ENCODE assay signal across 12 cellular contexts in the genomic region with DNA sequence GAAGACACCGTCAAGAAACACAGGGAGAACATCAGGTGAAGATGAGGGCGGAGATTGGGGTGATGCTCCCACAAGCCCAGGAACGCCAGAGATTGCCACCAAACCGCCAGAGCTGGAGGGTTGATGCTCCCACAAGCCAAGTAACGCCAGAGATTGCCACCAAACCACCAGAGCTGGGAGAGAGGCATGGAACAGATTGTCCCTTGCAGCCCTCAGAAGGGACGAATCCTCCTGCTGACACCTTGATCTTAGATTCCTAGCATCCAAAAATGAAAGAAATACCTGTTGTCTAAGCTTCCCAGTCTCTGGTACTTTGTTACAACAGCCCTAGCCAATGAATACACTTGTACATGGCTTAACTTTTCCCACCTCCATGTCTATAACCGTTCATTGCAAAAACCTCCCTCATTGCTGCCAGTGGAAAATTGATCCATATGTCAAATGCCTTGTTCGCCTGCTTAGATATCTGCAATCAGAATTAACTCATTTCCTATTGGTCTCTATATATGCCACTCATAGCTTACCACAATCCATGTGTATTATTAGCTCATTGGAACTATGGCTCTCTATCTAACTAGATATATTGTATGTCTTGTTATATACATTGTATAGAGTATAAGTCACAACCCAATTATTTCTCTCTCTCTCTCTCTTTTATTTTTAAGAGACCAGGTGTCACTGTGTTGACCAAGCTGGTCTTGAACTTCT.
DNase-seq lines count a peak whose midpoint lies in the region; ATAC-seq, FAIRE-seq and TF ChIP-seq lines count a peak whose summit lies in the region.
"Had no signal": no experiment of that assay in that cellular context is flagged by ENCODE, and none has a peak within 500 bp of the region (broad histone marks: within the 10 kb centered on the region; RNA-seq: fewer than 3 reads in every experiment).

No MANE protein-coding gene starts in this region.

- TF ChIP-seq POLR2A in GM12878 (IDR thresholded peaks at IDR 0.05; ENCODE audit: low read depth, low read length): no peak

- no peaks in the 10 kb centered on the region for H3K27me3 Mint-ChIP-seq in CD4-positive, alpha-beta memory T cell
- H3K27me3 Mint-ChIP-seq in natural killer cell (ENCODE audit: low read depth in 2 of 2): no peaks in the 10 kb centered on the region

- TF ChIP-seq EP300 in GM12878 (IDR thresholded peaks at IDR 0.05; ENCODE audit: borderline replicate concordance in 1 of 2, control insufficient read depth in 1 of 2, low read depth in 2 of 2, low read length in 2 of 2): no peak

- H3K4me1 Mint-ChIP-seq in CD4-positive, alpha-beta memory T cell: peaks cover 21 to 60% (median 46%) of the 10 kb centered on the region in 4 donors
- H3K4me1 Mint-ChIP-seq in natural killer cell: peaks cover 64 to 66% of the 10 kb centered on the region in 2 donors

- H3K27ac ChIP-seq in CD4-positive, alpha-beta memory T cell (ENCODE audit: low read depth, low read length): peak overlapping the region; percentile 32
- peak overlapping the region; percentile 77 for H3K27ac ChIP-seq in GM12878 (ENCODE audit: control insufficient read depth, insufficient read depth)
- H3K27ac ChIP-seq: cardiac muscle cell had no signal

- H4K20me1 ChIP-seq in GM12878 (ENCODE audit: control insufficient read depth, insufficient read depth): no peaks in the 10 kb centered on the region

- H3K4me2 ChIP-seq in GM12878 (ENCODE audit: control insufficient read depth, insufficient read depth): peak overlapping the region; percentile 23

- TSS peak; percentile 87 for BruUV-seq in GM12878 (replicated peaks; lab: Mats Ljungman, UMichigan)

- no peaks in the 10 kb centered on the region for H3K36me3 ChIP-seq in CD4-positive, alpha-beta memory T cell (ENCODE audit: insufficient read depth, low read length)
- no peaks in the 10 kb centered on the region for H3K36me3 ChIP-seq in GM12878 (ENCODE audit: control insufficient read depth in 2 of 2, insufficient read depth in 2 of 2, low read length in 1 of 2)
- H3K36me3 ChIP-seq: cardiac muscle cell had no signal

- SMC1A ChIA-PET in GM12878 (lab: Charles Lee; ENCODE audit: uncharacterized antibody, unreplicated experiment): interaction anchor here (0.9 to 1.9 kb wide), 10 partner anchors 9 to 597 kb away, joined by 3 to 9 read pairs (median 4); no protein-coding TSS in a partner anchor

- H3K9me3 Mint-ChIP-seq in CD4-positive, alpha-beta memory T cell: peaks cover 5 to 8% (median 6%) of the 10 kb centered on the region in 8 donors
- H3K9me3 Mint-ChIP-seq in natural killer cell: peaks cover 0 to 2% of the 10 kb centered on the region in 2 donors

- H2AFZ ChIP-seq in GM12878 (ENCODE audit: control insufficient read depth, low read depth, low read length): 0 out of 2 replicates have a peak overlapping the region, but pooled peaks have one; percentile 53

- FAIRE-seq in GM12878 (lab: Jason Lieb, UNC): no peak
- FAIRE-seq: D721Med had no signal

- H3K36me3 Mint-ChIP-seq in CD4-positive, alpha-beta memory T cell: peaks cover 4 to 8% of the 10 kb centered on the region in 2 donors
- no peaks in the 10 kb centered on the region for H3K36me3 Mint-ChIP-seq in natural killer cell

- H3K27me3 ChIP-seq in CD4-positive, alpha-beta memory T cell (ENCODE audit: insufficient read depth, low read length): no peaks in the 10 kb centered on the region
- H3K27me3 ChIP-seq in GM12878 (replicated peaks in 1 of 2; ENCODE audit: control insufficient read depth in 2 of 2, insufficient read depth in 2 of 2, low read length in 1 of 2): no peaks in the 10 kb centered on the region
- H3K27me3 ChIP-seq: cardiac muscle cell had no signal

- no peak for DNase-seq in CD4-positive, alpha-beta memory T cell
- DNase-seq in GM12878 (ENCODE audit: low read depth, low spot score) (no peak), natural killer cell (no peak), T-helper 9 cell (no peak), GM19238 (ENCODE audit: insufficient read length, low spot score) (no peak)
- DNase-seq: activated CD8-positive, alpha-beta memory T cell treated with anti-CD3 and anti-CD28 coated beads, Interleukin-2, amount 50 U/mL, for 4 hours; NCI-H524 had no signal

- peaks cover 10% of the 10 kb centered on the region for H3K79me2 ChIP-seq in GM12878 (ENCODE audit: control insufficient read depth, insufficient read depth, low read length)

- H3K4me1 ChIP-seq in CD4-positive, alpha-beta memory T cell (ENCODE audit: insufficient read depth, low read length): peaks cover 48% of the 10 kb centered on the region
- H3K4me1 ChIP-seq in GM12878 (ENCODE audit: control insufficient read depth, insufficient read depth, low read length): peaks cover 14% of the 10 kb centered on the region

- H3K4me3 ChIP-seq in CD4-positive, alpha-beta memory T cell (ENCODE audit: low read length in 2 of 2): peak overlapping the region; percentile 7 to 24
- H3K4me3 ChIP-seq in GM12878: peak overlapping the region; percentile 41; the same call in 1 of the 2 replicates
- H3K4me3 ChIP-seq: cardiac muscle cell had no signal

- RAD21 ChIA-PET in GM12878 (lab: Charles Lee; ENCODE audit: unreplicated experiment): interaction anchor here (0.7 to 1.5 kb wide), 6 partner anchors 25 to 131 kb away, joined by 3 to 7 read pairs (median 3); no protein-coding TSS in a partner anchor

- peak overlapping the region; percentile 64 for H3K9ac ChIP-seq in GM12878 (ENCODE audit: control insufficient read depth, insufficient read depth, low read length)

- no peak for TF ChIP-seq RAD21 in GM12878 (IDR thresholded peaks at IDR 0.05; ENCODE audit: insufficient read depth, low read depth, low read length)

- H3K4me3 Mint-ChIP-seq in CD4-positive, alpha-beta memory T cell: peak overlapping the region in 7 of 8 donors; percentile 36 to 90 (median 83)
- peak overlapping the region; percentile 95 for H3K4me3 Mint-ChIP-seq in natural killer cell

- peak overlapping the region in 5 of 7 donors; percentile 89 to 95 (median 94) for H3K27ac Mint-ChIP-seq in CD4-positive, alpha-beta memory T cell
- peak overlapping the region; percentile 96 to 98 for H3K27ac Mint-ChIP-seq in natural killer cell

- intact Hi-C loops in CD4-positive, alpha-beta memory T cell (cut with micrococcal nuclease): no loop called here
- intact Hi-C loops in GM12878 (cut with micrococcal nuclease; ENCODE audit: unreplicated experiment): loop anchor here (10.0 kb wide), 1 partner anchor 510 kb away; the partner anchor contains the start of gene COX20
- intact Hi-C loops in natural killer cell (cut with micrococcal nuclease): loop anchor here (2.0 to 5.0 kb wide), 4 partner anchors 328 to 1070 kb away; partner anchors contain the start of genes CEP170 and DESI2

- no peak for TF ChIP-seq CTCF in GM12878 (IDR thresholded peaks at IDR 0.05 in 2 of 3, conservative IDR thresholded peaks at IDR 0.05 in 1 of 3; ENCODE audit: control insufficient read depth in 2 of 3, extremely low read depth in 1 of 3, insufficient read depth in 1 of 3, low read depth in 3 of 3, low read length in 3 of 3)
- TF ChIP-seq CTCF in natural killer cell (IDR thresholded peaks at IDR 0.05): no peak

- in situ Hi-C loops in GM12878 (cut with MboI): no loop called here

- CTCF ChIA-PET in CD4-positive, alpha-beta memory T cell (lab: Charles Lee; ENCODE audit: partially characterized antibody): interaction anchor here (1.1 to 1.4 kb wide), 2 partner anchors 18 to 25 kb away, joined by 6 to 8 read pairs; no protein-coding TSS in a partner anchor
- CTCF ChIA-PET in GM12878 (lab: Yijun Ruan, JAX): interaction anchor here (1.0 to 1.3 kb wide), 2 partner anchors 25 to 262 kb away, joined by 3 to 10 read pairs; no protein-coding TSS in a partner anchor

- no peaks in the 10 kb centered on the region for H3K9me3 ChIP-seq in CD4-positive, alpha-beta memory T cell (ENCODE audit: control insufficient read depth in 1 of 2, low read length in 2 of 2)
- no peaks in the 10 kb centered on the region; the same call in 2 of the 3 replicates for H3K9me3 ChIP-seq in GM12878 (replicated peaks; ENCODE audit: control insufficient read depth, insufficient read depth, low read length)

- POLR2A ChIA-PET in CD4-positive, alpha-beta memory T cell (lab: Charles Lee; ENCODE audit: partially characterized antibody): interaction anchor here (0.6 to 1.9 kb wide), 7 partner anchors 17 to 509 kb away, joined by 3 to 8 read pairs (median 3); partner anchors contain the start of gene ADSS2
- POLR2A ChIA-PET in GM12878 (lab: Charles Lee): interaction anchor here (0.5 to 2.4 kb wide), 3 partner anchors 11 to 857 kb away, joined by 3 to 8 read pairs (median 5); no protein-coding TSS in a partner anchor

- WGBS in GM12878 (ENCODE audit: insufficient coverage, insufficient replicate concordance, low lambda C conversion rate, missing lambda C conversion rate): 40% methylated on average over 8 of the region's 8 CpGs

- peak; percentile 1 for ATAC-seq in HG02678 (IDR thresholded peaks at IDR 0.05; ENCODE audit: unreplicated experiment)
- 0 out of 3 replicates have a peak, but pooled peaks have one; percentile 4 for ATAC-seq in GM12878
- no peak for ATAC-seq in natural killer cell
- ATAC-seq in HG02852 (IDR thresholded peaks at IDR 0.05; ENCODE audit: unreplicated experiment): no peak
- no peak for ATAC-seq in GM21447 (IDR thresholded peaks at IDR 0.05; ENCODE audit: unreplicated experiment)

TF ChIP-seq in GM12878, 131 proteins besides CTCF, POLR2A, EP300 and RAD21:
- TF ChIP-seq NR2C1 (IDR thresholded peaks at IDR 0.05) (no peak), NFIC (IDR thresholded peaks at IDR 0.05; ENCODE audit: low read depth, low read length) (no peak), ZNF622 (IDR thresholded peaks at IDR 0.05) (no peak)
- TF ChIP-seq, protein P1, sequence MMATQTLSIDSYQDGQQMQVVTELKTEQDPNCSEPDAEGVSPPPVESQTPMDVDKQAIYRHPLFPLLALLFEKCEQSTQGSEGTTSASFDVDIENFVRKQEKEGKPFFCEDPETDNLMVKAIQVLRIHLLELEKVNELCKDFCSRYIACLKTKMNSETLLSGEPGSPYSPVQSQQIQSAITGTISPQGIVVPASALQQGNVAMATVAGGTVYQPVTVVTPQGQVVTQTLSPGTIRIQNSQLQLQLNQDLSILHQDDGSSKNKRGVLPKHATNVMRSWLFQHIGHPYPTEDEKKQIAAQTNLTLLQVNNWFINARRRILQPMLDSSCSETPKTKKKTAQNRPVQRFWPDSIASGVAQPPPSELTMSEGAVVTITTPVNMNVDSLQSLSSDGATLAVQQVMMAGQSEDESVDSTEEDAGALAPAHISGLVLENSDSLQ (IDR thresholded peaks at IDR 0.05): peak; percentile 94
- TF ChIP-seq, protein P2, sequence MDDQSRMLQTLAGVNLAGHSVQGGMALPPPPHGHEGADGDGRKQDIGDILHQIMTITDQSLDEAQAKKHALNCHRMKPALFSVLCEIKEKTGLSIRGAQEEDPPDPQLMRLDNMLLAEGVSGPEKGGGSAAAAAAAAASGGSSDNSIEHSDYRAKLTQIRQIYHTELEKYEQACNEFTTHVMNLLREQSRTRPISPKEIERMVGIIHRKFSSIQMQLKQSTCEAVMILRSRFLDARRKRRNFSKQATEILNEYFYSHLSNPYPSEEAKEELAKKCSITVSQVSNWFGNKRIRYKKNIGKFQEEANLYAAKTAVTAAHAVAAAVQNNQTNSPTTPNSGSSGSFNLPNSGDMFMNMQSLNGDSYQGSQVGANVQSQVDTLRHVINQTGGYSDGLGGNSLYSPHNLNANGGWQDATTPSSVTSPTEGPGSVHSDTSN (IDR thresholded peaks at IDR 0.05; ENCODE audit: insufficient replicate concordance, low read depth, low read length): peak; percentile 15

Comparison
In these comparisons a context has a peak if more than half of its experiments do, and no peak if none do; other contexts are left out.
1. ATAC-seq: peak in HG02678 (single experiment) and GM12878 (single experiment); none in natural killer cell (0 of 3), HG02852 (single experiment) and GM21447 (single experiment).